18 cellular contexts compared by ENCODE assay signal in genomic region chr1:181986907-181987305, GRCh38.
"Had no signal": no experiment of that assay in that cellular context is flagged by ENCODE, and none has a peak within 500 bp of the region (broad histone marks: within the 10 kb centered on the region; RNA-seq: fewer than 3 reads in every experiment).

No MANE protein-coding gene starts in this region.

- H3K9me3 Mint-ChIP-seq: activated naive CD8-positive, alpha-beta T cell treated with anti-CD3 and anti-CD28 coated beads, Interleukin-2, amount 10 ng/mL, durations not matched to agents 7 days and 5 days; activated T-cell treated with anti-CD3 and anti-CD28 coated beads, Interleukin-2, amount 50 U/mL, for 24 hours; effector memory CD8-positive, alpha-beta T cell; immature natural killer cell; memory B cell; natural killer cell treated with Interleukin-12 subunit alpha and Interleukin-12 subunit beta and Interleukin-15 and Interleukin-18, amount 100 ng/mL, for 72 hours; stimulated activated naive CD8-positive, alpha-beta T cell treated with anti-CD3 and anti-CD28 coated beads, Interleukin-15, amount 100 ng/mL, for 72 hours had no signal

- H3K9me3 ChIP-seq: left lung had no signal

- H3K27ac Mint-ChIP-seq: activated CD8-positive, alpha-beta memory T cell treated with anti-CD3 and anti-CD28 coated beads, Interleukin-2, amount 10 ng/mL, durations not matched to agents 7 days and 5 days; activated naive CD8-positive, alpha-beta T cell treated with anti-CD3 and anti-CD28 coated beads, Interleukin-2, amount 10 ng/mL, durations not matched to agents 7 days and 5 days; activated T-cell treated with anti-CD3 and anti-CD28 coated beads, Interleukin-2, amount 50 U/mL, for 24 hours; effector memory CD8-positive, alpha-beta T cell; immature natural killer cell; memory B cell; natural killer cell treated with Interleukin-12 subunit alpha and Interleukin-12 subunit beta and Interleukin-15 and Interleukin-18, amount 100 ng/mL, for 72 hours; stimulated activated naive CD8-positive, alpha-beta T cell treated with anti-CD3 and anti-CD28 coated beads, Interleukin-15, amount 100 ng/mL, for 72 hours had no signal

- H3K36me3 Mint-ChIP-seq: activated CD8-positive, alpha-beta memory T cell treated with anti-CD3 and anti-CD28 coated beads, Interleukin-2, amount 10 ng/mL, durations not matched to agents 7 days and 5 days; activated naive CD8-positive, alpha-beta T cell treated with anti-CD3 and anti-CD28 coated beads, Interleukin-2, amount 10 ng/mL, durations not matched to agents 7 days and 5 days; memory B cell; natural killer cell treated with Interleukin-12 subunit alpha and Interleukin-12 subunit beta and Interleukin-15 and Interleukin-18, amount 100 ng/mL, for 72 hours had no signal

- H3K36me3 ChIP-seq: cardiac muscle cell, left lung had no signal

- H3K4me3 ChIP-seq: cardiac muscle cell, left lung had no signal

- H3K4me3 Mint-ChIP-seq: activated CD8-positive, alpha-beta memory T cell treated with anti-CD3 and anti-CD28 coated beads, Interleukin-2, amount 10 ng/mL, durations not matched to agents 7 days and 5 days; activated naive CD8-positive, alpha-beta T cell treated with anti-CD3 and anti-CD28 coated beads, Interleukin-2, amount 10 ng/mL, durations not matched to agents 7 days and 5 days; activated T-cell treated with anti-CD3 and anti-CD28 coated beads, Interleukin-2, amount 50 U/mL, for 24 hours; effector memory CD8-positive, alpha-beta T cell; immature natural killer cell; memory B cell; natural killer cell treated with Interleukin-12 subunit alpha and Interleukin-12 subunit beta and Interleukin-15 and Interleukin-18, amount 100 ng/mL, for 72 hours; stimulated activated naive CD8-positive, alpha-beta T cell treated with anti-CD3 and anti-CD28 coated beads, Interleukin-15, amount 100 ng/mL, for 72 hours had no signal

- H3K27me3 ChIP-seq: left lung had no signal

- FAIRE-seq: urothelium cell line had no signal

- ATAC-seq: activated CD8-positive, alpha-beta memory T cell treated with anti-CD3 and anti-CD28 coated beads, Interleukin-2, amount 10 ng/mL, durations not matched to agents 7 days and 5 days; effector memory CD8-positive, alpha-beta T cell; left lung; natural killer cell treated with Interleukin-12 subunit alpha and Interleukin-12 subunit beta and Interleukin-15 and Interleukin-18, amount 100 ng/mL, for 72 hours; stimulated activated naive CD8-positive, alpha-beta T cell treated with anti-CD3 and anti-CD28 coated beads, Interleukin-15, amount 100 ng/mL, for 72 hours had no signal

- H3K4me1 Mint-ChIP-seq: immature natural killer cell, memory B cell had no signal

- DNase-seq: activated CD4-positive, alpha-beta T cell treated with anti-CD3 and anti-CD28 coated beads, Interleukin-2, amount 50 U/mL, for 48 hours; activated CD4-positive, CD25-positive, alpha-beta regulatory T cell treated with anti-CD3 and anti-CD28 coated beads, Interleukin-2, amount 50 U/mL, for 72 hours; activated CD8-positive, alpha-beta memory T cell treated with anti-CD3 and anti-CD28 coated beads, Interleukin-2, amount 10 ng/mL, durations not matched to agents 7 days and 5 days; activated gamma-delta T cell treated with Interleukin-2 at 50 U/mL for 16 hours; activated naive CD8-positive, alpha-beta T cell treated with anti-CD3 and anti-CD28 coated beads, Interleukin-2, amount 10 ng/mL, durations not matched to agents 7 days and 5 days; activated T-cell treated with anti-CD3 and anti-CD28 coated beads, Interleukin-2, amount 50 U/mL, for 24 hours; aorta; cortex of kidney; effector memory CD8-positive, alpha-beta T cell; erythroblast; immature natural killer cell; left lung; stimulated activated CD4-positive, alpha-beta T cell treated with anti-CD3 and anti-CD28 coated beads, Interleukin-4, amount 100 ng/mL, for 4 hours; stimulated activated naive CD8-positive, alpha-beta T cell treated with anti-CD3 and anti-CD28 coated beads, Interleukin-15, amount 100 ng/mL, for 72 hours had no signal

- H3K27ac ChIP-seq: cardiac muscle cell, left lung had no signal

- H3K4me1 ChIP-seq: left lung had no signal
